Comparison of ENCODE assay signal across 7 cellular contexts in genomic region chr1:19882111-19883071, GRCh38.
DNase-seq lines count a peak whose midpoint lies in the region; ATAC-seq and TF ChIP-seq lines count a peak whose summit lies in the region.

TSS of gene OTUD3 (plus strand) at chr1:19882395. CDS start at chr1:19882514, 119 bp downstream.

- DNase-seq in NCI-H2029 treated with DMSO at 0.1 percent for 48 hours (lab: John Stamatoyannopoulos, UW) (peak; percentile 84), T-helper 9 cell (peak; percentile 89), astrocyte of the hippocampus (ENCODE audit: low read depth, low spot score) (peak; percentile 99), hippocampal formation (lab: John Stamatoyannopoulos, UW) (peak; percentile 92 to 98), retinal pigment epithelial cell (ENCODE audit: low read depth) (peak; percentile 89)

- TF ChIP-seq CTCF in retinal pigment epithelial cell (conservative IDR thresholded peaks at IDR 0.05; ENCODE audit: low read depth, low read length) = peak; percentile 87

- H3K4me3 ChIP-seq in retinal pigment epithelial cell (ENCODE audit: low read length) = peak within 1 kb of the TSS; percentile 85

- ATAC-seq in GM18508 (IDR thresholded peaks at IDR 0.05; ENCODE audit: insufficient read depth, unreplicated experiment) = peak; percentile 78
- peak; percentile 93 for ATAC-seq in HG03025 (IDR thresholded peaks at IDR 0.05; ENCODE audit: low FRiP score, unreplicated experiment)

Comparison
In these comparisons a context has a peak if more than half of its experiments do, and no peak if none do; other contexts are left out.
1. Peak in every context shown above with its lines: DNase-seq, ATAC-seq and H3K4me3 ChIP-seq.